ENCODE assay signal across 12 cellular contexts in genomic region chr9:98523231-98523901, GRCh38.
DNase-seq lines count a peak whose midpoint lies in the region; ATAC-seq and TF ChIP-seq lines count a peak whose summit lies in the region.
"Had no signal": no experiment of that assay in that cellular context is flagged by ENCODE, and none has a peak within 500 bp of the region (broad histone marks: within the 10 kb centered on the region; RNA-seq: fewer than 3 reads in every experiment).

No MANE protein-coding gene starts in this region.

- H3K27ac ChIP-seq in cardiac muscle cell: no peak overlapping the region
- H3K27ac ChIP-seq in heart right ventricle: no peak overlapping the region
- H3K27ac ChIP-seq in RWPE1: no peak overlapping the region
- H3K27ac ChIP-seq: BLaER1, upper lobe of left lung had no signal

- intact Hi-C loops in heart right ventricle (cut with DNase I): no loop called here

- no peaks in the 10 kb centered on the region for H3K9me3 Mint-ChIP-seq in activated naive CD4-positive, alpha-beta T cell treated with anti-CD3 and anti-CD28 coated beads, Interleukin-2, amount 10 ng/mL, durations not matched to agents 7 days and 5 days

- no peak overlapping the region for H3K4me3 Mint-ChIP-seq in activated naive CD4-positive, alpha-beta T cell treated with anti-CD3 and anti-CD28 coated beads, Interleukin-2, amount 10 ng/mL, durations not matched to agents 7 days and 5 days

- H3K36me3 ChIP-seq in cardiac muscle cell: no peaks in the 10 kb centered on the region
- no peaks in the 10 kb centered on the region for H3K36me3 ChIP-seq in heart right ventricle
- H3K36me3 ChIP-seq: BLaER1, upper lobe of left lung had no signal

- H3K4me1 ChIP-seq in cardiac muscle cell (ENCODE audit: low read depth) (no peaks in the 10 kb centered on the region), heart right ventricle (no peaks in the 10 kb centered on the region)
- H3K4me1 ChIP-seq: upper lobe of left lung had no signal

- POLR2A ChIA-PET in RWPE1 (lab: Yijun Ruan, JAX; ENCODE audit: low non-redundant PET): no interaction called here

- DNase-seq in cardiac muscle cell (ENCODE audit: low read depth in 1 of 2, low spot score in 1 of 2) (peak; percentile 18 to 62), heart right ventricle (no peak), RWPE1 (ENCODE audit: low spot score) (peak; percentile 64), foreskin fibroblast (peak in 1 of 2 donors; percentile 28), T-helper 9 cell (no peak)
- no peak for DNase-seq in activated naive CD4-positive, alpha-beta T cell treated with anti-CD3 and anti-CD28 coated beads, Interleukin-2, amount 10 ng/mL, durations not matched to agents 7 days and 5 days
- no peak for DNase-seq in stimulated activated CD4-positive, alpha-beta T cell treated with anti-CD3 and anti-CD28 coated beads, Interleukin-2, amount 100 ng/mL, for 48 hours
- no peak for DNase-seq in stimulated activated CD4-positive, alpha-beta T cell treated with anti-CD3 and anti-CD28 coated beads, Interleukin-1b, Interleukin-23, amount 100 ng/mL, for 48 hours
- DNase-seq: activated CD8-positive, alpha-beta memory T cell treated with anti-CD3 and anti-CD28 coated beads, Interleukin-2, amount 50 U/mL, for 4 hours; NCI-H1694 treated with DMSO at 0.1 percent for 48 hours; upper lobe of left lung had no signal

- ATAC-seq in heart right ventricle: no peak

- TF ChIP-seq CTCF in cardiac muscle cell (IDR thresholded peaks at IDR 0.05; ENCODE audit: low read depth, low read length): peak; percentile 60
- peak in 3 of 9 donors; percentile 7 to 15 (median 13) for TF ChIP-seq CTCF in heart right ventricle (IDR thresholded peaks at IDR 0.05)
- TF ChIP-seq CTCF in RWPE1 (conservative IDR thresholded peaks at IDR 0.05; ENCODE audit: low read depth): 0 out of 2 replicates have a peak, but pooled peaks have one; percentile 10
- peak; percentile 60 for TF ChIP-seq CTCF in foreskin fibroblast (IDR thresholded peaks at IDR 0.05; ENCODE audit: low read depth, low read length)

- peaks cover 26% of the 10 kb centered on the region for H3K27me3 Mint-ChIP-seq in activated naive CD4-positive, alpha-beta T cell treated with anti-CD3 and anti-CD28 coated beads, Interleukin-2, amount 10 ng/mL, durations not matched to agents 7 days and 5 days

- CTCF ChIA-PET in RWPE1 (lab: Yijun Ruan, JAX): interaction anchor here (0.6 to 1.9 kb wide), 8 partner anchors 56 to 334 kb away, joined by 3 to 18 read pairs (median 4); no protein-coding TSS in a partner anchor
- CTCF ChIA-PET in activated naive CD4-positive, alpha-beta T cell treated with anti-CD3 and anti-CD28 coated beads, Interleukin-2, amount 10 ng/mL, durations not matched to agents 7 days and 5 days (lab: Charles Lee): no interaction called here

- no peaks in the 10 kb centered on the region for H3K9me3 ChIP-seq in cardiac muscle cell (ENCODE audit: low read depth)
- H3K9me3 ChIP-seq in heart right ventricle: peaks cover 0 to 8% (median 0%) of the 10 kb centered on the region in 11 donors
- H3K9me3 ChIP-seq: BLaER1, upper lobe of left lung had no signal

- no peak overlapping the region for H3K27ac Mint-ChIP-seq in activated naive CD4-positive, alpha-beta T cell treated with anti-CD3 and anti-CD28 coated beads, Interleukin-2, amount 10 ng/mL, durations not matched to agents 7 days and 5 days

- H3K4me3 ChIP-seq in cardiac muscle cell: no peak overlapping the region
- no peak overlapping the region for H3K4me3 ChIP-seq in heart right ventricle
- H3K4me3 ChIP-seq in foreskin fibroblast (ENCODE audit: low read depth in 1 of 2, low read length in 2 of 2): no peak overlapping the region
- H3K4me3 ChIP-seq: BLaER1, upper lobe of left lung had no signal

- no peaks in the 10 kb centered on the region for H3K4me1 Mint-ChIP-seq in activated naive CD4-positive, alpha-beta T cell treated with anti-CD3 and anti-CD28 coated beads, Interleukin-2, amount 10 ng/mL, durations not matched to agents 7 days and 5 days

- H3K27me3 ChIP-seq in cardiac muscle cell: no peaks in the 10 kb centered on the region
- H3K27me3 ChIP-seq in heart right ventricle: peaks cover 0 to 24% (median 4%) of the 10 kb centered on the region in 7 donors
- H3K27me3 ChIP-seq: BLaER1, upper lobe of left lung had no signal

- H3K36me3 Mint-ChIP-seq in activated naive CD4-positive, alpha-beta T cell treated with anti-CD3 and anti-CD28 coated beads, Interleukin-2, amount 10 ng/mL, durations not matched to agents 7 days and 5 days: no peaks in the 10 kb centered on the region

- WGBS in heart right ventricle, 2 donors: 43 to 51% methylated on average over 5 of the region's 5 CpGs

Comparison
In these comparisons a context has a peak if more than half of its experiments do, and no peak if none do; other contexts are left out.
1. DNase-seq: peak in cardiac muscle cell (2 of 2) and RWPE1 (single experiment); none in heart right ventricle (0 of 2), activated naive CD4-positive, alpha-beta T cell treated with anti-CD3 and anti-CD28 coated beads, Interleukin-2, amount 10 ng/mL, durations not matched to agents 7 days and 5 days (single experiment), stimulated activated CD4-positive, alpha-beta T cell treated with anti-CD3 and anti-CD28 coated beads, Interleukin-2, amount 100 ng/mL, for 48 hours (0 of 2), stimulated activated CD4-positive, alpha-beta T cell treated with anti-CD3 and anti-CD28 coated beads, Interleukin-1b, Interleukin-23, amount 100 ng/mL, for 48 hours (single experiment) and T-helper 9 cell (single experiment).